In the genomic region with DNA sequence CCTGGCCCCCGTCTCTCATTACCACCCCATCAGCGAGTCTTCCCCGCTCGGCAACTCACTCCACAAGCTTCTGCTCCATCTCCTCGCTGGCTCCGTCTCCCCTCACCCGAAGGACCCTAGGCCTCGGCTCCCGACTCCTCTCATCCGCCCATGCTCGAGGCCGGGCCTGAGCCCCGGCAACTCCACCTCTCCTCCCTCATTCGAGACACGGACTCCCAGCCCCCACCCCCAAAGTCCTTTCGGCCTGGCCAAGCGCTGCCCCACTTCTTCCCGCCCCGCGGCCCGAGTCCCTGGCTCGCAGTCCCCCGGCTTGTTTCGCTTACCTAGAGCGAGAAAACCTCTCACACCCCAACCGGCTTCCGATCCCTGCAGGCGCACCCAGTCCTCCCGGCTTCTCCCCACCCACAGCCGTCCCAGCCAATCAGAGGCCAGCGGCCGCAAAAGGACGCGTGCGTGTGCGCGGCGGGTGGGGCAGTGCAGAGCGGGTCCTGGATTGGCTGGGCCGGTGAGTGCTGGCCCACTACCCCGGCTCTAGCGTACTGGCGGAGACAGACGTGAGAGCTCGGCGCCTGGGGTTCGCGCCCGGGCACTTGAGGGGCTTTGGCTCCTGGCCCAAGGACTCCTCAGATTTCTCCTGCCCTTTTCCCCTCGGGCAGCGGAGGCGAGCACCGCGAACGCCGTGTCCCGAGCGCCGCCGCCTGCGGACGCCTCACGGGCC, we compare ENCODE assay signal across 1 cellular context.
A peak's percentile ranks its signal among the peaks of the same experiment; 100 is the strongest.
TF ChIP-seq lines count a peak whose summit lies in the region.

HIGD1A (minus strand) TSS at position 378 of the 718 bp plus-strand sequence. CDS start 10,237 bp downstream, outside the sequence.

TF ChIP-seq in HEK293, 187 proteins besides CTCF, POLR2A, EP300 and RAD21 (continued from another document):
- peak; percentile 55; the same call in 1 of the 2 replicates for TF ChIP-seq OSR2 (tag by site-specific recombination; IDR thresholded peaks at IDR 0.05)
- peak; percentile 46 for TF ChIP-seq ZFHX2 (tag by site-specific recombination; conservative IDR thresholded peaks at IDR 0.05)
- no peak for TF ChIP-seq HOXD13 (CRISPR knock-in tag; IDR thresholded peaks at IDR 0.05; ENCODE audit: borderline replicate concordance)
- TF ChIP-seq ZBTB44 (tag by site-specific recombination; IDR thresholded peaks at IDR 0.05) = no peak
- peak; percentile 75 for TF ChIP-seq ZNF341 (tag by site-specific recombination; IDR thresholded peaks at IDR 0.05; ENCODE audit: low read depth)
- no peak for TF ChIP-seq MEIS1 (CRISPR knock-in tag; IDR thresholded peaks at IDR 0.05; ENCODE audit: borderline replicate concordance)
- no peak for TF ChIP-seq ZNF670 (tag by site-specific recombination; IDR thresholded peaks at IDR 0.05; ENCODE audit: low read depth)
- TF ChIP-seq GLI2 (tag by site-specific recombination; IDR thresholded peaks at IDR 0.05; ENCODE audit: borderline replicate concordance, low read depth) = no peak
- TF ChIP-seq, protein P1, sequence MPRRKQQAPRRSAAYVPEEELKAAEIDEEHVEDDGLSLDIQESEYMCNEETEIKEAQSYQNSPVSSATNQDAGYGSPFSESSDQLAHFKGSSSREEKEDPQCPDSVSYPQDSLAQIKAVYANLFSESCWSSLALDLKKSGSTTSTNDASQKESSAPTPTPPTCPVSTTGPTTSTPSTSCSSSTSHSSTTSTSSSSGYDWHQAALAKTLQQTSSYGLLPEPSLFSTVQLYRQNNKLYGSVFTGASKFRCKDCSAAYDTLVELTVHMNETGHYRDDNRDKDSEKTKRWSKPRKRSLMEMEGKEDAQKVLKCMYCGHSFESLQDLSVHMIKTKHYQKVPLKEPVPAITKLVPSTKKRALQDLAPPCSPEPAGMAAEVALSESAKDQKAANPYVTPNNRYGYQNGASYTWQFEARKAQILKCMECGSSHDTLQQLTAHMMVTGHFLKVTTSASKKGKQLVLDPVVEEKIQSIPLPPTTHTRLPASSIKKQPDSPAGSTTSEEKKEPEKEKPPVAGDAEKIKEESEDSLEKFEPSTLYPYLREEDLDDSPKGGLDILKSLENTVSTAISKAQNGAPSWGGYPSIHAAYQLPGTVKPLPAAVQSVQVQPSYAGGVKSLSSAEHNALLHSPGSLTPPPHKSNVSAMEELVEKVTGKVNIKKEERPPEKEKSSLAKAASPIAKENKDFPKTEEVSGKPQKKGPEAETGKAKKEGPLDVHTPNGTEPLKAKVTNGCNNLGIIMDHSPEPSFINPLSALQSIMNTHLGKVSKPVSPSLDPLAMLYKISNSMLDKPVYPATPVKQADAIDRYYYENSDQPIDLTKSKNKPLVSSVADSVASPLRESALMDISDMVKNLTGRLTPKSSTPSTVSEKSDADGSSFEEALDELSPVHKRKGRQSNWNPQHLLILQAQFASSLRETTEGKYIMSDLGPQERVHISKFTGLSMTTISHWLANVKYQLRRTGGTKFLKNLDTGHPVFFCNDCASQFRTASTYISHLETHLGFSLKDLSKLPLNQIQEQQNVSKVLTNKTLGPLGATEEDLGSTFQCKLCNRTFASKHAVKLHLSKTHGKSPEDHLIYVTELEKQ (tag by site-specific recombination; IDR thresholded peaks at IDR 0.05; ENCODE audit: borderline replicate concordance) = no peak
- no peak for TF ChIP-seq ZNF658 (tag by site-specific recombination; IDR thresholded peaks at IDR 0.05)
- TF ChIP-seq ZNF514 (tag by site-specific recombination; IDR thresholded peaks at IDR 0.05) = no peak
- TF ChIP-seq EGR2 (tag by site-specific recombination; IDR thresholded peaks at IDR 0.05; ENCODE audit: low read depth) = peak; percentile 25; the same call in 1 of the 2 replicates
- TF ChIP-seq ZNF561 (tag by site-specific recombination; IDR thresholded peaks at IDR 0.05; ENCODE audit: borderline replicate concordance) = no peak
- TF ChIP-seq ZNF560 (tag by site-specific recombination; IDR thresholded peaks at IDR 0.05; ENCODE audit: borderline replicate concordance) = no peak
- no peak for TF ChIP-seq ZNF624 (tag by site-specific recombination; IDR thresholded peaks at IDR 0.05)
- TF ChIP-seq ZNF585B (tag by site-specific recombination; IDR thresholded peaks at IDR 0.05) = no peak
- no peak for TF ChIP-seq ZNF530 (tag by site-specific recombination; IDR thresholded peaks at IDR 0.05; ENCODE audit: low read depth)
- TF ChIP-seq ZNF501 (tag by site-specific recombination; IDR thresholded peaks at IDR 0.05) = peak; percentile 80
- TF ChIP-seq ZNF571 (tag by site-specific recombination; IDR thresholded peaks at IDR 0.05) = no peak
- no peak for TF ChIP-seq ZNF433 (tag by site-specific recombination; IDR thresholded peaks at IDR 0.05; ENCODE audit: low read depth)
- TF ChIP-seq, protein P2, sequence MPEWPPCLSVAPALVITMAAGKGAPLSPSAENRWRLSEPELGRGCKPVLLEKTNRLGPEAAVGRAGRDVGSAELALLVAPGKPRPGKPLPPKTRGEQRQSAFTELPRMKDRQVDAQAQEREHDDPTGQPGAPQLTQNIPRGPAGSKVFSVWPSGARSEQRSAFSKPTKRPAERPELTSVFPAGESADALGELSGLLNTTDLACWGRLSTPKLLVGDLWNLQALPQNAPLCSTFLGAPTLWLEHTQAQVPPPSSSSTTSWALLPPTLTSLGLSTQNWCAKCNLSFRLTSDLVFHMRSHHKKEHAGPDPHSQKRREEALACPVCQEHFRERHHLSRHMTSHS (tag by site-specific recombination; IDR thresholded peaks at IDR 0.05) = no peak
- no peak for TF ChIP-seq ZNF623 (tag by site-specific recombination; IDR thresholded peaks at IDR 0.05)
- peak; percentile 32; the same call in 1 of the 2 replicates for TF ChIP-seq ZEB2 (tag by site-specific recombination; IDR thresholded peaks at IDR 0.05)
- TF ChIP-seq ZBTB26 (tag by site-specific recombination; optimal IDR thresholded peaks at IDR 0.05) = peak; percentile 84
- no peak for TF ChIP-seq ZNF26 (tag by site-specific recombination; IDR thresholded peaks at IDR 0.05)
- no peak; the same call in 1 of the 2 replicates for TF ChIP-seq GLIS1 (tag by site-specific recombination; IDR thresholded peaks at IDR 0.05)
- TF ChIP-seq ZNF174 (tag by site-specific recombination; IDR thresholded peaks at IDR 0.05) = no peak
- TF ChIP-seq FEZF1 (tag by site-specific recombination; IDR thresholded peaks at IDR 0.05) = peak; percentile 78
